In the genomic region with DNA sequence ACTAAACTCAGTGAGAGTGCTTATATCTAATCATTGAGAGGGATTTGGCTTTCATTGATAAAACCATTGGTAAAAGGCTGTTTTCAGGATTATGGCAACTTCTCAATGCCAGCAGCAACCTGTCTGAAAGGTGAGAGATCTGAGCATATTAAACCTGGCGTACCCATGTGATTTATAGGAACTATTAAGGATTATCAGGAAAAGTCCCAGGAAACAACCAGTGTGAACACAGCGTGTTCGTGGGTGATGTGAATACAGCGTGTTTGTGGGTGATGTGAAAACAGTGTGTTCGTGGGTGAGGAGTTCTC, we compare ENCODE assay signal across 8 cellular contexts.
DNase-seq lines count a peak whose midpoint lies in the region; ATAC-seq, FAIRE-seq and TF ChIP-seq lines count a peak whose summit lies in the region.

No MANE protein-coding gene starts in this region.

- H3K4me3 ChIP-seq in GM12864 (ENCODE audit: low read depth, low read length) (peak overlapping the region; percentile 59), bronchial epithelial cell (ENCODE audit: low read depth, low read length) (peak overlapping the region; percentile 52)

- H3K4me1 Mint-ChIP-seq in neural crest cell: peaks cover 27% of the 10 kb centered on the region

- H3K9me3 Mint-ChIP-seq in neural crest cell: no peaks in the 10 kb centered on the region

- peak overlapping the region; percentile 97 for H3K27ac Mint-ChIP-seq in neural crest cell (ENCODE audit: unreplicated experiment)

- H3K27me3 ChIP-seq in bronchial epithelial cell (ENCODE audit: control insufficient read depth, insufficient read depth, low read length): no peaks in the 10 kb centered on the region

- FAIRE-seq in bronchial epithelial cell (lab: Jason Lieb, UNC): peak; percentile 23

- ATAC-seq in HG03108 (IDR thresholded peaks at IDR 0.05; ENCODE audit: unreplicated experiment): peak; percentile 10

- TF ChIP-seq CTCF in GM12864 (IDR thresholded peaks at IDR 0.05; ENCODE audit: low read depth, low read length, missing control alignments) (no peak), bronchial epithelial cell (IDR thresholded peaks at IDR 0.05; ENCODE audit: insufficient read depth, low read length, severe bottlenecking) (no peak), neural crest cell (conservative IDR thresholded peaks at IDR 0.05) (no peak)

- no peaks in the 10 kb centered on the region for H3K27me3 Mint-ChIP-seq in neural crest cell (ENCODE audit: low read depth)

- H3K36me3 Mint-ChIP-seq in neural crest cell (ENCODE audit: low read depth): no peaks in the 10 kb centered on the region

- H3K4me3 Mint-ChIP-seq in neural crest cell: peak overlapping the region; percentile 93

- H3K36me3 ChIP-seq in bronchial epithelial cell (ENCODE audit: control insufficient read depth, insufficient read depth, low read length): no peaks in the 10 kb centered on the region

- DNase-seq in GM12864 (ENCODE audit: low read depth): no peak
- DNase-seq in bronchial epithelial cell (ENCODE audit: low read depth): no peak
- DNase-seq in neural crest cell (ENCODE audit: low read depth, low spot score): no peak
- DNase-seq in ecto neural progenitor cell (ENCODE audit: low spot score): no peak
- no peak for DNase-seq in ureter (ENCODE audit: low spot score)
- DNase-seq in NCI-H2029 treated with DMSO at 0.1 percent for 48 hours (lab: John Stamatoyannopoulos, UW): no peak
- DNase-seq in SIG-M5 treated with dmso at 0.1 percent for 504 hours (lab: John Stamatoyannopoulos, UW; ENCODE audit: unreplicated experiment): no peak
